8 cellular contexts compared by ENCODE assay signal in the genomic region with DNA sequence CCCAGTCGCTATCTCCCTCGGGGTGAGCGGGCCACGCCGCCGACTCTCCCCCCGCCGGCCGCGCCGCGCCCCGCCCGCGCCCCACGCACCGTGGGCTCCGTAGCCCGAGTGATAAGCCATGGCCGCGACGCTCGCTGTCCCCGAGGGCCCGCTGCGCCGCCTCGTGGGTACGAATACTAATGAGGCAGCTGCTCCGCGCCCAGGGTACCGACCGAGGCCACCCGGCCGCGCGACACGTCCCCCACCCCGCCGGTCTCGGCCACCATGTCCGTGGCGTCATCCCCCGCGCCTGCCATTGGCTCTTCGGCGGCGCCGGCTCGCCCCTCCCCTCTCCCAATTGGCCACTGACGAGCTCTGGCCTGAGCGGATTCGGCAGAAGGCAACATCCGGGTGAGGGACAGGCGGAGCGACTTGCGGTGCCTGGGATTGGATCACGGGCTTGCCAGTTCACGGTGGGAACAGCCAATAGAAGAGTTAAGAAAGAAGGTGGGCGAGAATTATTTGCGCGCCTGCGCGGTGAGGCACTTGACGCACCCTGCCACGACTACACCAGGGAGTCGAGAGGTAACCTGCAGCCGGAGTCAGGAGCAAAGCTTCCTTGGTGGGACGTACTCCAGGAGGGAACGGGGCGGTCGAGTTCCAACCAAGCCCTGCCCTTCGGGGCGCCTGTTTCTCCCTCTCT. TPM values are rescaled to one million over a fixed set of nuclear protein-coding genes. Genes with fewer than 3 reads are reported as not detected.
DNase-seq lines count a peak whose midpoint lies in the region; ATAC-seq and TF ChIP-seq lines count a peak whose summit lies in the region.

TSS of gene YIF1A (minus strand) at position 278 of the 682 bp plus-strand sequence. CDS start at position 120, 158 bp downstream.

- peak within 1 kb of the TSS; percentile 83 to 86 for H3K4me3 ChIP-seq in Panc1 (ENCODE audit: low read depth in 2 of 2, low read length in 2 of 2)
- H3K4me3 ChIP-seq in mucosa of rectum (ENCODE audit: low read length in 2 of 2), result peak within 1 kb of the TSS; percentile 88 to 94

- H3K36me3 ChIP-seq in Panc1 (ENCODE audit: control insufficient read depth, insufficient read depth, low read length), result no peaks in the 10 kb centered on the region; the same call in none of the 2 replicates
- peaks cover 6 to 9% of the 10 kb centered on the region in 2 donors for H3K36me3 ChIP-seq in mucosa of rectum (ENCODE audit: control insufficient read depth in 2 of 2, insufficient read depth in 2 of 2, low read length in 2 of 2)

- no peaks in the 10 kb centered on the region for H3K9me3 Mint-ChIP-seq in activated T-cell treated with anti-CD3 and anti-CD28 coated beads, Interleukin-2, amount 50 U/mL, for 4 hours

- no TSS peak for BruUV-seq in Panc1 (replicated peaks; lab: Mats Ljungman, UMichigan)

- H3K27ac ChIP-seq in Panc1 (ENCODE audit: low read length), result peak within 1 kb of the TSS; percentile 98
- peak within 1 kb of the TSS; percentile 96 to 97 for H3K27ac ChIP-seq in mucosa of rectum (ENCODE audit: low read depth in 2 of 2, low read length in 2 of 2)

- H3K36me3 Mint-ChIP-seq in activated T-cell treated with anti-CD3 and anti-CD28 coated beads, Interleukin-2, amount 50 U/mL, for 4 hours (ENCODE audit: insufficient read depth), result peaks cover 2% of the 10 kb centered on the region

- peak within 1 kb of the TSS; percentile 94 for H3K4me3 Mint-ChIP-seq in activated T-cell treated with anti-CD3 and anti-CD28 coated beads, Interleukin-2, amount 50 U/mL, for 4 hours

- peak within 1 kb of the TSS; percentile 93 to 94 for H3K9ac ChIP-seq in mucosa of rectum (ENCODE audit: low read depth in 1 of 2, low read length in 2 of 2)

- peak; percentile 88 for ATAC-seq in GM21723 (IDR thresholded peaks at IDR 0.05; ENCODE audit: unreplicated experiment)
- ATAC-seq in Panc1, result peak; percentile 94
- ATAC-seq in activated T-cell treated with anti-CD3 and anti-CD28 coated beads, Interleukin-2, amount 50 U/mL, for 4 hours, result peak; percentile 94 to 95

- CTCF ChIA-PET in Panc1 (lab: Charles Lee), result interaction anchor here (0.6 to 1.3 kb wide), 3 partner anchors 23 to 87 kb away, joined by 3 to 5 read pairs (median 3); no protein-coding TSS in a partner anchor

- peak; percentile 100 for DNase-seq in DMS53 (lab: John Stamatoyannopoulos, UW)
- peak; percentile 98 for DNase-seq in KG1 (lab: John Stamatoyannopoulos, UW)
- DNase-seq in Panc1 (ENCODE audit: low read depth, low spot score), result peak; percentile 99
- peak; percentile 96 for DNase-seq in activated T-cell treated with anti-CD3 and anti-CD28 coated beads, Interleukin-2, amount 50 U/mL, for 4 hours
- DNase-seq in erythroblast (lab: John Stamatoyannopoulos, UW), result peak; percentile 99
- peak; percentile 98 for DNase-seq in stimulated activated CD8-positive, alpha-beta memory T cell treated with anti-CD3 and anti-CD28 coated beads, Interleukin-4, amount 100 ng/mL, for 48 hours

- H3K4me1 ChIP-seq in Panc1 (ENCODE audit: control insufficient read depth, insufficient read depth, low read length), result peaks cover 25% of the 10 kb centered on the region
- peaks cover 18 to 21% of the 10 kb centered on the region in 2 donors for H3K4me1 ChIP-seq in mucosa of rectum (ENCODE audit: control insufficient read depth in 2 of 2, insufficient read depth in 2 of 2, low read length in 2 of 2)

- H3K27me3 ChIP-seq in Panc1 (ENCODE audit: control insufficient read depth, insufficient read depth, low read length) (no peaks in the 10 kb centered on the region), mucosa of rectum (ENCODE audit: control insufficient read depth in 2 of 2, insufficient read depth in 2 of 2, low read length in 2 of 2) (peaks cover 17 to 22% of the 10 kb centered on the region in 2 donors)

- TF ChIP-seq CTCF in Panc1 (IDR thresholded peaks at IDR 0.05), result no peak

- POLR2A ChIA-PET in Panc1 (lab: Charles Lee), result interaction anchor here (0.6 to 1.2 kb wide), 9 partner anchors 9 to 1146 kb away, joined by 4 to 9 read pairs (median 6); partner anchors contain the start of gene CNIH2

- in situ Hi-C loops in Panc1 (cut with HindIII; ENCODE audit: low pct_unique_long_range_greater_than_20kb, low sequenced_read_pairs), result no loop called here

- H3K9me3 ChIP-seq in Panc1 (ENCODE audit: control insufficient read depth, insufficient read depth, low read depth, low read length), result no peaks in the 10 kb centered on the region
- H3K9me3 ChIP-seq in mucosa of rectum (ENCODE audit: control insufficient read depth in 2 of 2, low read length in 2 of 2), result no peaks in the 10 kb centered on the region

- H3K4me1 Mint-ChIP-seq in activated T-cell treated with anti-CD3 and anti-CD28 coated beads, Interleukin-2, amount 50 U/mL, for 4 hours (ENCODE audit: low read depth), result peaks cover 24% of the 10 kb centered on the region

- H3K27me3 Mint-ChIP-seq in activated T-cell treated with anti-CD3 and anti-CD28 coated beads, Interleukin-2, amount 50 U/mL, for 4 hours (ENCODE audit: low read depth), result peaks cover 17% of the 10 kb centered on the region

- intact Hi-C loops in Panc1 (cut with micrococcal nuclease; ENCODE audit: unreplicated experiment), result no loop called here

- TF ChIP-seq POLR2A in erythroblast (IDR thresholded peaks at IDR 0.05; ENCODE audit: low read length), result peak; percentile 94

RNA-seq across cellular contexts. Expression of gene YIF1A, which starts in this region (rescaled TPM):
- total RNA-seq in Panc1 (2021; ENCODE audit: unreplicated experiment), result 196 TPM
- 274 TPM for polyA plus RNA-seq in Panc1 (2012; ENCODE audit: insufficient read length)
- 100 to 1,000 TPM; 154 to 170 (median 159) TPM for total RNA-seq in activated T-cell treated with anti-CD3 and anti-CD28 coated beads, Interleukin-2, amount 50 U/mL, for 4 hours

Comparison
In these comparisons a context has a peak if more than half of its experiments do, and no peak if none do; other contexts are left out.
1. Peak in every context shown above with its lines: DNase-seq, ATAC-seq, H3K4me3 ChIP-seq and H3K27ac ChIP-seq.